In genomic region chr11:46371262-46371661, GRCh38 we compare ENCODE assay signal across 11 cellular contexts. TPM values are rescaled to one million over a fixed set of nuclear protein-coding genes. Genes with fewer than 3 reads are reported as not detected.
"Had no signal": no experiment of that assay in that cellular context is flagged by ENCODE, and none has a peak within 500 bp of the region (broad histone marks: within the 10 kb centered on the region; RNA-seq: fewer than 3 reads in every experiment).

No MANE protein-coding gene starts in this region.

RNA-seq across cellular contexts. Expression of gene CHRM4, which starts 20.3 kb away (rescaled TPM):
- total RNA-seq: left lobe of liver, left lung, left ventricle myocardium inferior, left ventricle myocardium superior, lower lobe of right lung, lung microvascular endothelial cell, mesenteric fat pad, mucosa of gallbladder had no signal
- polyA plus RNA-seq: hepatocyte, keratinocyte, liver had no signal
